20 cellular contexts compared by ENCODE assay signal in genomic region chr6:66065313-66065712, GRCh38.
"Had no signal": no experiment of that assay in that cellular context is flagged by ENCODE, and none has a peak within 500 bp of the region (broad histone marks: within the 10 kb centered on the region; RNA-seq: fewer than 3 reads in every experiment).

No MANE protein-coding gene starts in this region.

- ATAC-seq: foreskin keratinocyte; heart right ventricle; left ventricle myocardium superior; lower lobe of right lung; natural killer cell; psoas muscle; right cardiac atrium; stimulated activated effector memory CD8-positive, alpha-beta T cell treated with anti-CD3 and anti-CD28 coated beads, Interleukin-12 subunit alpha, Interleukin-12 subunit beta, amount 100 ng/mL, for 72 hours had no signal

- DNase-seq: effector CD8-positive, alpha-beta T cell; foreskin keratinocyte; glutamatergic neuron; heart right ventricle; left ventricle myocardium superior; lower lobe of right lung; natural killer cell; occipital lobe; ovary; posterior cingulate gyrus; psoas muscle; right cardiac atrium; sigmoid colon; stimulated activated CD4-positive, alpha-beta T cell treated with anti-CD3 and anti-CD28 coated beads, Interleukin-2, amount 100 ng/mL, for 24 hours; stimulated activated CD4-positive, alpha-beta T cell treated with anti-CD3 and anti-CD28 coated beads, Interleukin-4, amount 100 ng/mL, for 24 hours; stimulated activated naive CD4-positive, alpha-beta T cell treated with Interleukin-2 at 50 U/mL for 16 hours; stomach; thyroid gland; trophoblast cell had no signal
